In genomic region chr3:38521391-38521987, GRCh38 we compare ENCODE assay signal across 8 cellular contexts. TPM values are rescaled to one million over a fixed set of nuclear protein-coding genes. Genes with fewer than 3 reads are reported as not detected.
DNase-seq lines count a peak whose midpoint lies in the region; ATAC-seq and TF ChIP-seq lines count a peak whose summit lies in the region.

No MANE protein-coding gene starts in this region.

- no peak for ATAC-seq in stimulated activated naive CD8-positive, alpha-beta T cell treated with anti-CD3 and anti-CD28 coated beads, Interleukin-15, Interleukin-2, amounts not matched to agents 100 U/mL and 50 U/mL, for 24 hours
- no peak for ATAC-seq in GM18873 (IDR thresholded peaks at IDR 0.05; ENCODE audit: low FRiP score, unreplicated experiment)

- H3K4me3 ChIP-seq in epithelial cell of proximal tubule (ENCODE audit: low read depth, low read length) = no peak overlapping the region

- DNase-seq in GM04504 (ENCODE audit: low read depth) (peak; percentile 24), HT1080 (ENCODE audit: low read depth) (peak; percentile 70), NOMO-1 treated with DMSO at 0.1 percent for 48 hours (lab: John Stamatoyannopoulos, UW; ENCODE audit: unreplicated experiment) (peak; percentile 42), epithelial cell of proximal tubule (ENCODE audit: low read depth) (peak; percentile 23), myocyte (ENCODE audit: low read depth) (peak; percentile 81)
- DNase-seq in activated CD8-positive, alpha-beta memory T cell treated with anti-CD3 and anti-CD28 coated beads, Interleukin-2, amount 50 U/mL, for 24 hours (ENCODE audit: extremely low read depth) = peak; percentile 37
- peak; percentile 56 for DNase-seq in stimulated activated naive CD8-positive, alpha-beta T cell treated with anti-CD3 and anti-CD28 coated beads, Interleukin-15, Interleukin-2, amounts not matched to agents 100 U/mL and 50 U/mL, for 24 hours

- peak; percentile 90 for TF ChIP-seq CTCF in epithelial cell of proximal tubule (conservative IDR thresholded peaks at IDR 0.05; ENCODE audit: low read depth, low read length)

RNA-seq across cellular contexts. Expression of gene EXOG, which starts 25.3 kb away (rescaled TPM):
- total RNA-seq in HT1080 (2014; rRNA removed; shearing (Covaris generic)) = 8.6 and 8.8 TPM in 2 replicates
- 6.1 and 7.4 TPM in 2 replicates for polyA plus RNA-seq in HT1080 (2015; cell fraction: cytosol; rRNA removed)
- 50.4 and 60.2 TPM in 2 replicates for polyA plus RNA-seq in HT1080 (2015; cell fraction: nucleus; rRNA removed)
- total RNA-seq in epithelial cell of proximal tubule (1.8 and 8.3 TPM in 2 replicates), myocyte (25.9 and 30.3 TPM in 2 replicates)
- polyA plus RNA-seq in myocyte (2012) = 28.0 TPM

Comparison
In these comparisons a context has a peak if more than half of its experiments do, and no peak if none do; other contexts are left out.
1. DNase-seq: peak in every context shown above with its lines; median percentile 81 in myocyte; 70 in HT1080; 56 in stimulated activated naive CD8-positive, alpha-beta T cell treated with anti-CD3 and anti-CD28 coated beads, Interleukin-15, Interleukin-2, amounts not matched to agents 100 U/mL and 50 U/mL, for 24 hours; 42 in NOMO-1 treated with DMSO at 0.1 percent for 48 hours; 37 in activated CD8-positive, alpha-beta memory T cell treated with anti-CD3 and anti-CD28 coated beads, Interleukin-2, amount 50 U/mL, for 24 hours; 24 in GM04504; 23 in epithelial cell of proximal tubule.